In the genomic region with DNA sequence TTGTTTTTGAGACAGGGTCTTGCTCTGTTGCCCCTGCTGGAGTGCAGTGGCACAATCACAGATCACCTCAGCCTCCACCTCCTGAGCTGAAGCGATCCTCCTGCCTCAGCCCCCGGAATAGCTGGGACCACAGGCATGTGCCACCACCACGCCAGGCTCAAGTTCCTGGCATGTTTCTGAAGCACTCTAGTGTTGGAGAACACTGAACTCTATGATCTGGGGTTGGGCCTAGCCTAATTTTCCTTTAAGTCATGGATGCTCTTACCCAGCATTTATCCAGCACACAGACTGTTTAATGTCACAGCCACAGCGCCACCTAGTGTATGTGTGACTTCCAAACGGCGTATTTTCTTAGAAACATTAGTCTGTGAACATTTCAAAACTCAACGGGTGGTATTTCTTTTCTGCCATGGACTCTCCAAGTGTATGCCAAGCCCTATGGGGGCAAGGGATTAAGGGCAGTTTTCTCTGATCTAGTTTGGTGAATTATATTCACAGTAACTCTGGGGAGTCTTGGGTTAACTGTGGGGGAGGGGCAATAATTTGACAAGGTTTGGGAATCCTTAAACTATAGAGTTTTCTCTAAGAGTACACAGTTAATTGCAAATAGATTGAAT, we compare ENCODE assay signal across 8 cellular contexts.
DNase-seq lines count a peak whose midpoint lies in the region; ATAC-seq and TF ChIP-seq lines count a peak whose summit lies in the region.

No MANE protein-coding gene starts in this region.

- in situ Hi-C loops in GM23248 (cut with MboI), result loop anchor here (5.0 to 25.0 kb wide), 2 partner anchors 96 to 556 kb away; no protein-coding TSS in a partner anchor

- H2AFZ ChIP-seq in GM23248 (peak overlapping the region; percentile 81), parathyroid adenoma (peak overlapping the region; percentile 30)

- H3F3A ChIP-seq in GM23248 (ENCODE audit: insufficient read depth), result no peaks in the 10 kb centered on the region

- H3K4me1 ChIP-seq in GM23248 (ENCODE audit: insufficient read depth), result no peaks in the 10 kb centered on the region
- peaks cover 37% of the 10 kb centered on the region for H3K4me1 ChIP-seq in SJCRH30
- peaks cover 0 to 15% (median 0%) of the 10 kb centered on the region in 3 donors for H3K4me1 ChIP-seq in gastroesophageal sphincter
- H3K4me1 ChIP-seq in parathyroid adenoma, result no peaks in the 10 kb centered on the region
- H3K4me1 ChIP-seq in tibial nerve, result peaks cover 0 to 19% (median 4%) of the 10 kb centered on the region in 4 donors

- H3K4me3 ChIP-seq in GM23248 (peak overlapping the region; percentile 55), MG63 (no peak overlapping the region), SJCRH30 (no peak overlapping the region), gastroesophageal sphincter (no peak overlapping the region), parathyroid adenoma (ENCODE audit: low read depth, low read length) (no peak overlapping the region), tibial nerve (no peak overlapping the region)

- no peak overlapping the region for H3K27ac ChIP-seq in GM23248
- no peak overlapping the region for H3K27ac ChIP-seq in SJCRH30
- H3K27ac ChIP-seq in gastroesophageal sphincter, result peak overlapping the region in 3 of 4 donors; percentile 6 to 70 (median 38)
- peak overlapping the region; percentile 1 for H3K27ac ChIP-seq in parathyroid adenoma
- H3K27ac ChIP-seq in tibial nerve, result peak overlapping the region in 1 of 4 donors; percentile 16

- no peaks in the 10 kb centered on the region for H3K9me2 ChIP-seq in GM23248 (ENCODE audit: insufficient read depth)

- H3K4me2 ChIP-seq in GM23248 (ENCODE audit: unreplicated experiment) (peak overlapping the region; percentile 80), parathyroid adenoma (ENCODE audit: low read length) (no peak overlapping the region)

- TF ChIP-seq CTCF in gastroesophageal sphincter (IDR thresholded peaks at IDR 0.05), result peak; percentile 75 to 88 (median 82)
- peak; percentile 86 for TF ChIP-seq CTCF in parathyroid adenoma (IDR thresholded peaks at IDR 0.05)
- peak; percentile 64 to 88 (median 84) for TF ChIP-seq CTCF in tibial nerve (IDR thresholded peaks at IDR 0.05)

- TF ChIP-seq EP300 in gastroesophageal sphincter (IDR thresholded peaks at IDR 0.05), result no peak
- TF ChIP-seq EP300 in tibial nerve (IDR thresholded peaks at IDR 0.05), result peak in 1 of 2 donors; percentile 57

- no peaks in the 10 kb centered on the region for H3K9me3 ChIP-seq in GM23248 (ENCODE audit: low read depth)
- no peaks in the 10 kb centered on the region for H3K9me3 ChIP-seq in MG63
- H3K9me3 ChIP-seq in SJCRH30 (replicated peaks), result no peaks in the 10 kb centered on the region
- no peaks in the 10 kb centered on the region for H3K9me3 ChIP-seq in gastroesophageal sphincter
- H3K9me3 ChIP-seq in parathyroid adenoma (ENCODE audit: control insufficient read depth, low read length), result no peaks in the 10 kb centered on the region
- H3K9me3 ChIP-seq in tibial nerve, result no peaks in the 10 kb centered on the region

- TF ChIP-seq POLR2A in gastroesophageal sphincter (IDR thresholded peaks at IDR 0.05), result no peak
- TF ChIP-seq POLR2A in tibial nerve (IDR thresholded peaks at IDR 0.05), result no peak

- no peaks in the 10 kb centered on the region for H3K27me3 ChIP-seq in GM23248 (replicated peaks; ENCODE audit: insufficient read depth)
- no peaks in the 10 kb centered on the region for H3K27me3 ChIP-seq in MG63
- no peaks in the 10 kb centered on the region for H3K27me3 ChIP-seq in SJCRH30
- H3K27me3 ChIP-seq in gastroesophageal sphincter, result no peaks in the 10 kb centered on the region
- no peaks in the 10 kb centered on the region for H3K27me3 ChIP-seq in parathyroid adenoma (ENCODE audit: control insufficient read depth, insufficient read depth, low read length)
- no peaks in the 10 kb centered on the region for H3K27me3 ChIP-seq in tibial nerve

- H3K36me3 ChIP-seq in GM23248 (ENCODE audit: low read depth), result no peaks in the 10 kb centered on the region
- no peaks in the 10 kb centered on the region for H3K36me3 ChIP-seq in MG63
- H3K36me3 ChIP-seq in SJCRH30, result no peaks in the 10 kb centered on the region
- H3K36me3 ChIP-seq in gastroesophageal sphincter, result no peaks in the 10 kb centered on the region
- H3K36me3 ChIP-seq in parathyroid adenoma (ENCODE audit: control insufficient read depth, insufficient read depth, low read length), result no peaks in the 10 kb centered on the region
- H3K36me3 ChIP-seq in tibial nerve, result no peaks in the 10 kb centered on the region

- H4K20me1 ChIP-seq in GM23248 (ENCODE audit: insufficient read depth), result no peaks in the 10 kb centered on the region

- H3K9ac ChIP-seq in GM23248 (0 out of 2 replicates have a peak overlapping the region, but pooled peaks have one; percentile 11), parathyroid adenoma (no peak overlapping the region)

- H3K79me2 ChIP-seq in GM23248 (ENCODE audit: insufficient read depth) (no peaks in the 10 kb centered on the region), parathyroid adenoma (no peaks in the 10 kb centered on the region)

- 28 to 30% methylated on average over 7 of the region's 7 CpGs for WGBS in GM23248 (ENCODE audit: low coverage in 1 of 2, low lambda C conversion rate in 2 of 2, missing lambda C conversion rate in 2 of 2), 2 experiments
- 3% methylated on average over 4 of the region's 7 CpGs; no CpG with 5 or more reads in 1 of the 2 donors for WGBS in gastroesophageal sphincter (ENCODE audit: low coverage in 1 of 2), 2 donors
- WGBS in tibial nerve, 2 donors, result 35 to 37% methylated on average over 7 of the region's 7 CpGs

- DNase-seq in Daoy (ENCODE audit: low read depth) (peak; percentile 71), GM23248 (peak; percentile 94), MG63 (peak; percentile 63), SJCRH30 (peak; percentile 82 to 94), tibial nerve (ENCODE audit: low spot score in 2 of 2) (peak; percentile 79 to 96)
- DNase-seq in activated gamma-delta T cell treated with anti-CD3 and anti-CD28 coated beads, Interleukin-2, amount 50 U/mL, for 16 hours (ENCODE audit: low read depth), result peak; percentile 69

- peak; percentile 71 for ATAC-seq in gastroesophageal sphincter

Comparison
In these comparisons a context has a peak if more than half of its experiments do, and no peak if none do; other contexts are left out.
1. H3K27ac ChIP-seq: peak in gastroesophageal sphincter (3 of 4) and parathyroid adenoma (single experiment); none in GM23248 (single experiment) and SJCRH30 (single experiment).
2. Peak in every context shown above with its lines, with median percentiles within 50 percentile points of each other: DNase-seq and CTCF ChIP-seq.